ENCODE assay signal across 10 cellular contexts in the genomic region with DNA sequence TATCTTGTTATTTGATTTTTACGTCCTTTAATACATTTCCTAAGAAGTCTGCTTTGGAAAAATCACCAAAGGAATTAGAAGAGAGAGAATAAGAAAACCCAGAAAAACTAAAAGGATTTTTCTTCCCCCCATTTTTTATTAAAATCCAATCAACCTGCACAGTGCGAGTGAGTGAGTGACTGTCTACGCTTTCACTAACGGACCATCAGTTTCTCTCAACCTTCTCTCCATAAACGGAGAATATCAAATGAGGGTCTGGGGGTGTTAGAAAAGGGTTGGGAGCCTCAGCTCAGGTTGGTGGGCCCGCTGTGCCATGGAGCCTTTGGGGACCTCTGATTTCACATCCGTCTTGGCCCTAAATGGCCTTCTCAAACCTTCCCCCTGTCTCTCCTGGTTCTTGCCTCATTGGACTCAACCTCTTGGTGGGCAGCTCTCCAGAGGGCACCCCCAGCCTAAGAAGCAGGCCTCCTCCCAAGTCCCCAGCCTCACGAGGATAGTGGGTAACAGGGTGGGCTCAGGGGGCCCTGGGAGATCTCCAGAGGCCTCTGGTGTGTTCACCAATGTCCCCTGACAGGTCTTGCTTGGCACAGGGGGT. TPM values are rescaled to one million over a fixed set of nuclear protein-coding genes. Genes with fewer than 3 reads are reported as not detected.
DNase-seq lines count a peak whose midpoint lies in the region; ATAC-seq and TF ChIP-seq lines count a peak whose summit lies in the region.
"Had no signal": no experiment of that assay in that cellular context is flagged by ENCODE, and none has a peak within 500 bp of the region (broad histone marks: within the 10 kb centered on the region; RNA-seq: fewer than 3 reads in every experiment).

No MANE protein-coding gene starts in this region.

- no peak for TF ChIP-seq CTCF in WERI-Rb-1 (IDR thresholded peaks at IDR 0.05; ENCODE audit: low read depth, low read length)

- H3K9me3 Mint-ChIP-seq in activated T-cell treated with anti-CD3 and anti-CD28 coated beads, Interleukin-2, amount 50 U/mL, for 4 hours: no peaks in the 10 kb centered on the region
- H3K9me3 Mint-ChIP-seq in immature natural killer cell: no peaks in the 10 kb centered on the region
- no peaks in the 10 kb centered on the region for H3K9me3 Mint-ChIP-seq in activated CD8-positive, alpha-beta memory T cell treated with anti-CD3 and anti-CD28 coated beads, Interleukin-2, amount 10 ng/mL, durations not matched to agents 7 days and 5 days (ENCODE audit: low read depth)
- H3K9me3 Mint-ChIP-seq: T-helper 1 cell treated with Interleukin-12 subunit alpha and Interleukin-12 subunit beta and Interleukin-4 antibody, amounts not matched to agents 30 μg/mL and 1 μg/mL, for 36 hours had no signal

- H3K9ac ChIP-seq in subcutaneous abdominal adipose tissue (ENCODE audit: low read length in 5 of 5): no peak overlapping the region

- H3K27me3 ChIP-seq in WERI-Rb-1 (ENCODE audit: insufficient read depth, low read depth, severe bottlenecking): no peaks in the 10 kb centered on the region
- H3K27me3 ChIP-seq in subcutaneous abdominal adipose tissue (ENCODE audit: control insufficient read depth in 5 of 5, insufficient read depth in 4 of 5, low read length in 5 of 5): no peaks in the 10 kb centered on the region

- CTCF ChIA-PET in activated CD8-positive, alpha-beta memory T cell treated with anti-CD3 and anti-CD28 coated beads, Interleukin-2, amount 10 ng/mL, durations not matched to agents 7 days and 5 days (lab: Charles Lee): no interaction called here

- peaks cover 2% of the 10 kb centered on the region for H3K4me1 Mint-ChIP-seq in activated T-cell treated with anti-CD3 and anti-CD28 coated beads, Interleukin-2, amount 50 U/mL, for 4 hours (ENCODE audit: low read depth)
- peaks cover 0 to 4% of the 10 kb centered on the region in 2 donors for H3K4me1 Mint-ChIP-seq in immature natural killer cell
- H3K4me1 Mint-ChIP-seq in activated CD8-positive, alpha-beta memory T cell treated with anti-CD3 and anti-CD28 coated beads, Interleukin-2, amount 10 ng/mL, durations not matched to agents 7 days and 5 days: peaks cover 2% of the 10 kb centered on the region

- H3K9me3 ChIP-seq in WERI-Rb-1 (ENCODE audit: severe bottlenecking) (no peaks in the 10 kb centered on the region), subcutaneous abdominal adipose tissue (ENCODE audit: control insufficient read depth in 5 of 5, low read length in 5 of 5) (no peaks in the 10 kb centered on the region)

- in situ Hi-C loops in KBM-7 (cut with MboI; ENCODE audit: low pct_unique_long_range_greater_than_20kb, low sequenced_read_pairs): no loop called here

- peak overlapping the region; percentile 57 for H3K27ac ChIP-seq in WERI-Rb-1
- no peak overlapping the region for H3K27ac ChIP-seq in subcutaneous abdominal adipose tissue (ENCODE audit: low read depth, low read length)

- H3K4me3 ChIP-seq in WERI-Rb-1 (ENCODE audit: low read depth, low read length) (peak overlapping the region; percentile 43), subcutaneous abdominal adipose tissue (ENCODE audit: low read depth in 1 of 5, low read length in 5 of 5) (peak overlapping the region in 4 of 5 donors; percentile 37 to 62 (median 52))

- peak overlapping the region; percentile 51 for H3K4me3 Mint-ChIP-seq in activated T-cell treated with anti-CD3 and anti-CD28 coated beads, Interleukin-2, amount 50 U/mL, for 4 hours
- H3K4me3 Mint-ChIP-seq in immature natural killer cell: peak overlapping the region in 4 of 5 donors; percentile 9 to 50 (median 35)
- H3K4me3 Mint-ChIP-seq in activated CD8-positive, alpha-beta memory T cell treated with anti-CD3 and anti-CD28 coated beads, Interleukin-2, amount 10 ng/mL, durations not matched to agents 7 days and 5 days: no peak overlapping the region
- H3K4me3 Mint-ChIP-seq: T-helper 1 cell treated with Interleukin-12 subunit alpha and Interleukin-12 subunit beta and Interleukin-4 antibody, amounts not matched to agents 30 μg/mL and 1 μg/mL, for 36 hours had no signal

- H3K27me3 Mint-ChIP-seq in activated T-cell treated with anti-CD3 and anti-CD28 coated beads, Interleukin-2, amount 50 U/mL, for 4 hours (ENCODE audit: low read depth): peaks cover 47% of the 10 kb centered on the region
- H3K27me3 Mint-ChIP-seq in immature natural killer cell (ENCODE audit: low read depth in 3 of 3): peaks cover 4 to 26% (median 15%) of the 10 kb centered on the region in 3 donors
- H3K27me3 Mint-ChIP-seq in activated CD8-positive, alpha-beta memory T cell treated with anti-CD3 and anti-CD28 coated beads, Interleukin-2, amount 10 ng/mL, durations not matched to agents 7 days and 5 days: peaks cover 47% of the 10 kb centered on the region

- H3K27ac Mint-ChIP-seq in immature natural killer cell: no peak overlapping the region
- no peak overlapping the region for H3K27ac Mint-ChIP-seq in activated CD8-positive, alpha-beta memory T cell treated with anti-CD3 and anti-CD28 coated beads, Interleukin-2, amount 10 ng/mL, durations not matched to agents 7 days and 5 days
- H3K27ac Mint-ChIP-seq: T-helper 1 cell treated with Interleukin-12 subunit alpha and Interleukin-12 subunit beta and Interleukin-4 antibody, amounts not matched to agents 30 μg/mL and 1 μg/mL, for 36 hours had no signal

- peaks cover 20% of the 10 kb centered on the region for H3K36me3 ChIP-seq in WERI-Rb-1
- H3K36me3 ChIP-seq in subcutaneous abdominal adipose tissue (ENCODE audit: control insufficient read depth in 5 of 5, insufficient read depth in 5 of 5, low read length in 5 of 5): peaks cover 0 to 18% (median 3%) of the 10 kb centered on the region in 5 donors

- ATAC-seq in activated T-cell treated with anti-CD3 and anti-CD28 coated beads, Interleukin-2, amount 50 U/mL, for 4 hours: no peak
- ATAC-seq in activated CD8-positive, alpha-beta memory T cell treated with anti-CD3 and anti-CD28 coated beads, Interleukin-2, amount 10 ng/mL, durations not matched to agents 7 days and 5 days: no peak

- no peaks in the 10 kb centered on the region for H3K36me3 Mint-ChIP-seq in activated T-cell treated with anti-CD3 and anti-CD28 coated beads, Interleukin-2, amount 50 U/mL, for 4 hours (ENCODE audit: insufficient read depth)
- H3K36me3 Mint-ChIP-seq in immature natural killer cell: no peaks in the 10 kb centered on the region
- H3K36me3 Mint-ChIP-seq in activated CD8-positive, alpha-beta memory T cell treated with anti-CD3 and anti-CD28 coated beads, Interleukin-2, amount 10 ng/mL, durations not matched to agents 7 days and 5 days: no peaks in the 10 kb centered on the region

- peaks cover 2 to 22% (median 16%) of the 10 kb centered on the region in 5 donors for H3K4me1 ChIP-seq in subcutaneous abdominal adipose tissue (ENCODE audit: control insufficient read depth in 5 of 5, insufficient read depth in 5 of 5, low read length in 5 of 5)

- DNase-seq in activated T-cell treated with anti-CD3 and anti-CD28 coated beads, Interleukin-2, amount 50 U/mL, for 4 hours: no peak
- no peak for DNase-seq in activated T-cell treated with anti-CD3 and anti-CD28 coated beads, Interleukin-2, amount 50 U/mL, for 1 hour
- no peak for DNase-seq in WERI-Rb-1
- no peak for DNase-seq in immature natural killer cell
- DNase-seq in activated CD8-positive, alpha-beta memory T cell treated with anti-CD3 and anti-CD28 coated beads, Interleukin-2, amount 10 ng/mL, durations not matched to agents 7 days and 5 days: no peak
- DNase-seq in NCI-H345 treated with DMSO at 0.1 percent for 48 hours (lab: John Stamatoyannopoulos, UW; ENCODE audit: unreplicated experiment): no peak
- DNase-seq in KBM-7: no peak
- DNase-seq: NCI-H226 had no signal

RNA-seq across cellular contexts. Expression of a gene that starts 0.8 kb away (rescaled TPM):
- under 1 TPM; 0.14 to 0.84 (median 0.71) TPM for total RNA-seq in activated T-cell treated with anti-CD3 and anti-CD28 coated beads, Interleukin-2, amount 50 U/mL, for 4 hours
- not detected for polyA plus RNA-seq in immature natural killer cell
- under 1 TPM in 1 of 2 experiments, not detected in 1; 0.30 TPM for total RNA-seq in activated CD8-positive, alpha-beta memory T cell treated with anti-CD3 and anti-CD28 coated beads, Interleukin-2, amount 10 ng/mL, durations not matched to agents 7 days and 5 days

RNA-seq across cellular contexts. Expression of a gene that starts 32.3 kb away (rescaled TPM):
- not detected for total RNA-seq in activated T-cell treated with anti-CD3 and anti-CD28 coated beads, Interleukin-2, amount 50 U/mL, for 4 hours
- polyA plus RNA-seq in immature natural killer cell: not detected
- not detected for total RNA-seq in activated CD8-positive, alpha-beta memory T cell treated with anti-CD3 and anti-CD28 coated beads, Interleukin-2, amount 10 ng/mL, durations not matched to agents 7 days and 5 days
